ENCODE assay signal across 1 cellular context in the genomic region with DNA sequence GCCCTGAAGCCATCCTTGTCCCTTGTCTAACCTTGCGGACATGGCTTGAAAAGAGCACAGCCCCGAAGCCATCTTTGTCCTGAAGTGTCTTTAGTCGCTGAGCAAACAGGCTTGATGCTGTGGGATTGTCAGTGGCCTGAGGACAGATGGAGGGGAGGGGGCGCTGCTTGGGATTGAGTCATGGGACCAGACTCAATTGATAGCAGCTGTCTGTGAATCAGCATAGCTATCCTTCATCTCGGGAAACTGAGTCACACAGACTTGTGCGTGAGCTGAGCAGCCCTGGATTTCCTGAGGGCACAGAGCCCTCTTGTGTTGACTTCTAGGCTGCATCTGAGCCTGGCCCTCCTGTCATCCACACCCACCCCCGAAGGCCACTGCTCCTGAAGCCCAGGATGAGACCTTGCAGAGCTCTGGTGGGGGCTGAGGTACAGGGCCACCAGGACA.
TF ChIP-seq lines count a peak whose summit lies in the region.

No MANE protein-coding gene starts in this region.

TF ChIP-seq in WTC11, 78 proteins besides CTCF, POLR2A, EP300 and RAD21 (continued from another document):
- TF ChIP-seq, protein P1, sequence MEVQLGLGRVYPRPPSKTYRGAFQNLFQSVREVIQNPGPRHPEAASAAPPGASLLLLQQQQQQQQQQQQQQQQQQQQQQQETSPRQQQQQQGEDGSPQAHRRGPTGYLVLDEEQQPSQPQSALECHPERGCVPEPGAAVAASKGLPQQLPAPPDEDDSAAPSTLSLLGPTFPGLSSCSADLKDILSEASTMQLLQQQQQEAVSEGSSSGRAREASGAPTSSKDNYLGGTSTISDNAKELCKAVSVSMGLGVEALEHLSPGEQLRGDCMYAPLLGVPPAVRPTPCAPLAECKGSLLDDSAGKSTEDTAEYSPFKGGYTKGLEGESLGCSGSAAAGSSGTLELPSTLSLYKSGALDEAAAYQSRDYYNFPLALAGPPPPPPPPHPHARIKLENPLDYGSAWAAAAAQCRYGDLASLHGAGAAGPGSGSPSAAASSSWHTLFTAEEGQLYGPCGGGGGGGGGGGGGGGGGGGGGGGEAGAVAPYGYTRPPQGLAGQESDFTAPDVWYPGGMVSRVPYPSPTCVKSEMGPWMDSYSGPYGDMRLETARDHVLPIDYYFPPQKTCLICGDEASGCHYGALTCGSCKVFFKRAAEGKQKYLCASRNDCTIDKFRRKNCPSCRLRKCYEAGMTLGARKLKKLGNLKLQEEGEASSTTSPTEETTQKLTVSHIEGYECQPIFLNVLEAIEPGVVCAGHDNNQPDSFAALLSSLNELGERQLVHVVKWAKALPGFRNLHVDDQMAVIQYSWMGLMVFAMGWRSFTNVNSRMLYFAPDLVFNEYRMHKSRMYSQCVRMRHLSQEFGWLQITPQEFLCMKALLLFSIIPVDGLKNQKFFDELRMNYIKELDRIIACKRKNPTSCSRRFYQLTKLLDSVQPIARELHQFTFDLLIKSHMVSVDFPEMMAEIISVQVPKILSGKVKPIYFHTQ (CRISPR knock-in tag; IDR thresholded peaks at IDR 0.05) = no peak
- TF ChIP-seq, protein P2, sequence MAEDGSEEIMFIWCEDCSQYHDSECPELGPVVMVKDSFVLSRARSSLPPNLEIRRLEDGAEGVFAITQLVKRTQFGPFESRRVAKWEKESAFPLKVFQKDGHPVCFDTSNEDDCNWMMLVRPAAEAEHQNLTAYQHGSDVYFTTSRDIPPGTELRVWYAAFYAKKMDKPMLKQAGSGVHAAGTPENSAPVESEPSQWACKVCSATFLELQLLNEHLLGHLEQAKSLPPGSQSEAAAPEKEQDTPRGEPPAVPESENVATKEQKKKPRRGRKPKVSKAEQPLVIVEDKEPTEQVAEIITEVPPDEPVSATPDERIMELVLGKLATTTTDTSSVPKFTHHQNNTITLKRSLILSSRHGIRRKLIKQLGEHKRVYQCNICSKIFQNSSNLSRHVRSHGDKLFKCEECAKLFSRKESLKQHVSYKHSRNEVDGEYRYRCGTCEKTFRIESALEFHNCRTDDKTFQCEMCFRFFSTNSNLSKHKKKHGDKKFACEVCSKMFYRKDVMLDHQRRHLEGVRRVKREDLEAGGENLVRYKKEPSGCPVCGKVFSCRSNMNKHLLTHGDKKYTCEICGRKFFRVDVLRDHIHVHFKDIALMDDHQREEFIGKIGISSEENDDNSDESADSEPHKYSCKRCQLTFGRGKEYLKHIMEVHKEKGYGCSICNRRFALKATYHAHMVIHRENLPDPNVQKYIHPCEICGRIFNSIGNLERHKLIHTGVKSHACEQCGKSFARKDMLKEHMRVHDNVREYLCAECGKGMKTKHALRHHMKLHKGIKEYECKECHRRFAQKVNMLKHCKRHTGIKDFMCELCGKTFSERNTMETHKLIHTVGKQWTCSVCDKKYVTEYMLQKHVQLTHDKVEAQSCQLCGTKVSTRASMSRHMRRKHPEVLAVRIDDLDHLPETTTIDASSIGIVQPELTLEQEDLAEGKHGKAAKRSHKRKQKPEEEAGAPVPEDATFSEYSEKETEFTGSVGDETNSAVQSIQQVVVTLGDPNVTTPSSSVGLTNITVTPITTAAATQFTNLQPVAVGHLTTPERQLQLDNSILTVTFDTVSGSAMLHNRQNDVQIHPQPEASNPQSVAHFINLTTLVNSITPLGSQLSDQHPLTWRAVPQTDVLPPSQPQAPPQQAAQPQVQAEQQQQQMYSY (CRISPR knock-in tag; IDR thresholded peaks at IDR 0.05) = no peak
- TF ChIP-seq ZNF121 (CRISPR knock-in tag; IDR thresholded peaks at IDR 0.05) (no peak), CREB1 (CRISPR knock-in tag; IDR thresholded peaks at IDR 0.05) (no peak), SMAD4 (CRISPR knock-in tag; IDR thresholded peaks at IDR 0.05) (no peak), SOX15 (CRISPR knock-in tag; IDR thresholded peaks at IDR 0.05) (no peak)
- TF ChIP-seq, protein P3, sequence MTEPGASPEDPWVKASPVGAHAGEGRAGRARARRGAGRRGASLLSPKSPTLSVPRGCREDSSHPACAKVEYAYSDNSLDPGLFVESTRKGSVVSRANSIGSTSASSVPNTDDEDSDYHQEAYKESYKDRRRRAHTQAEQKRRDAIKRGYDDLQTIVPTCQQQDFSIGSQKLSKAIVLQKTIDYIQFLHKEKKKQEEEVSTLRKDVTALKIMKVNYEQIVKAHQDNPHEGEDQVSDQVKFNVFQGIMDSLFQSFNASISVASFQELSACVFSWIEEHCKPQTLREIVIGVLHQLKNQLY (CRISPR knock-in tag; IDR thresholded peaks at IDR 0.05) = no peak
- TF ChIP-seq, protein P4, sequence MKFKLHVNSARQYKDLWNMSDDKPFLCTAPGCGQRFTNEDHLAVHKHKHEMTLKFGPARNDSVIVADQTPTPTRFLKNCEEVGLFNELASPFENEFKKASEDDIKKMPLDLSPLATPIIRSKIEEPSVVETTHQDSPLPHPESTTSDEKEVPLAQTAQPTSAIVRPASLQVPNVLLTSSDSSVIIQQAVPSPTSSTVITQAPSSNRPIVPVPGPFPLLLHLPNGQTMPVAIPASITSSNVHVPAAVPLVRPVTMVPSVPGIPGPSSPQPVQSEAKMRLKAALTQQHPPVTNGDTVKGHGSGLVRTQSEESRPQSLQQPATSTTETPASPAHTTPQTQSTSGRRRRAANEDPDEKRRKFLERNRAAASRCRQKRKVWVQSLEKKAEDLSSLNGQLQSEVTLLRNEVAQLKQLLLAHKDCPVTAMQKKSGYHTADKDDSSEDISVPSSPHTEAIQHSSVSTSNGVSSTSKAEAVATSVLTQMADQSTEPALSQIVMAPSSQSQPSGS (CRISPR knock-in tag; IDR thresholded peaks at IDR 0.05; ENCODE audit: borderline replicate concordance, low read depth) = no peak
- TF ChIP-seq, protein P5, sequence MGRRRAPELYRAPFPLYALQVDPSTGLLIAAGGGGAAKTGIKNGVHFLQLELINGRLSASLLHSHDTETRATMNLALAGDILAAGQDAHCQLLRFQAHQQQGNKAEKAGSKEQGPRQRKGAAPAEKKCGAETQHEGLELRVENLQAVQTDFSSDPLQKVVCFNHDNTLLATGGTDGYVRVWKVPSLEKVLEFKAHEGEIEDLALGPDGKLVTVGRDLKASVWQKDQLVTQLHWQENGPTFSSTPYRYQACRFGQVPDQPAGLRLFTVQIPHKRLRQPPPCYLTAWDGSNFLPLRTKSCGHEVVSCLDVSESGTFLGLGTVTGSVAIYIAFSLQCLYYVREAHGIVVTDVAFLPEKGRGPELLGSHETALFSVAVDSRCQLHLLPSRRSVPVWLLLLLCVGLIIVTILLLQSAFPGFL (CRISPR knock-in tag; IDR thresholded peaks at IDR 0.05; ENCODE audit: borderline replicate concordance) = no peak
